ENCODE assay signal across 13 cellular contexts in genomic region chr16:64121473-64121872, GRCh38.
DNase-seq lines count a peak whose midpoint lies in the region; ATAC-seq and TF ChIP-seq lines count a peak whose summit lies in the region.
"Had no signal": no experiment of that assay in that cellular context is flagged by ENCODE, and none has a peak within 500 bp of the region (broad histone marks: within the 10 kb centered on the region; RNA-seq: fewer than 3 reads in every experiment).

No MANE protein-coding gene starts in this region.

- no peaks in the 10 kb centered on the region for H3K4me1 ChIP-seq in IMR-90 (ENCODE audit: control insufficient read depth, insufficient read depth, low read length)
- no peaks in the 10 kb centered on the region for H3K4me1 ChIP-seq in mammary epithelial cell (ENCODE audit: insufficient read depth, low read length)
- H3K4me1 ChIP-seq in vagina, result no peaks in the 10 kb centered on the region

- no peak overlapping the region for H3K56ac ChIP-seq in IMR-90 (ENCODE audit: extremely low read depth, insufficient read depth, low read length)

- H3K4me3 ChIP-seq in IMR-90 (ENCODE audit: insufficient read depth, low read depth, low read length) (no peak overlapping the region), mammary epithelial cell (replicated peaks in 1 of 3; ENCODE audit: insufficient read depth in 1 of 3, low read depth in 2 of 3, low read length in 3 of 3) (no peak overlapping the region), vagina (no peak overlapping the region)

- TF ChIP-seq RAD21 in IMR-90 (IDR thresholded peaks at IDR 0.05; ENCODE audit: low read length), result no peak

- H3K4me2 ChIP-seq in IMR-90 (ENCODE audit: low read depth, low read length), result no peak overlapping the region
- no peak overlapping the region for H3K4me2 ChIP-seq in mammary epithelial cell (ENCODE audit: insufficient read depth, low read depth, low read length)

- no peak overlapping the region for H4K8ac ChIP-seq in IMR-90 (ENCODE audit: low read depth in 2 of 2, low read length in 2 of 2)

- H4K5ac ChIP-seq in IMR-90 (ENCODE audit: low read depth, low read length), result no peak overlapping the region

- dilution Hi-C loops in IMR-90 (cut with HindIII; ENCODE audit: low sequenced_read_pairs, unreplicated experiment) (no loop called here), mammary epithelial cell (cut with HindIII; ENCODE audit: low sequenced_read_pairs) (no loop called here)

- H3K36me3 ChIP-seq in IMR-90 (ENCODE audit: control insufficient read depth, insufficient read depth, low read length), result no peaks in the 10 kb centered on the region
- no peaks in the 10 kb centered on the region for H3K36me3 ChIP-seq in mammary epithelial cell (ENCODE audit: insufficient read depth, low read length)
- no peaks in the 10 kb centered on the region for H3K36me3 ChIP-seq in vagina
- H3K36me3 ChIP-seq: BE2C had no signal

- H3K9me3 ChIP-seq in IMR-90 (ENCODE audit: control insufficient read depth, insufficient read depth, low read length), result no peaks in the 10 kb centered on the region
- no peaks in the 10 kb centered on the region for H3K9me3 ChIP-seq in mammary epithelial cell (replicated peaks; ENCODE audit: insufficient read depth, low read length)
- H3K9me3 ChIP-seq in vagina, result no peaks in the 10 kb centered on the region
- H3K9me3 ChIP-seq: BE2C had no signal

- no peak overlapping the region for H3K27ac ChIP-seq in IMR-90 (ENCODE audit: insufficient read depth, low read length)
- H3K27ac ChIP-seq in mammary epithelial cell (ENCODE audit: insufficient read depth, low read depth, low read length), result no peak overlapping the region
- H3K27ac ChIP-seq in vagina, result no peak overlapping the region

- WGBS in IMR-90 (ENCODE audit: extremely low coverage in 2 of 2, insufficient read length in 1 of 2), 2 experiments, result no CpG with 5 or more reads among the region's 3 CpGs
- WGBS in mammary epithelial cell (ENCODE audit: low coverage, missing lambda C conversion rate), result 68% methylated on average over 3 of the region's 3 CpGs

- H2BK15ac ChIP-seq in IMR-90 (ENCODE audit: low read depth, low read length), result no peak overlapping the region

- ATAC-seq in IMR-90 (ENCODE audit: low read depth), result no peak
- ATAC-seq in GM18858 (IDR thresholded peaks at IDR 0.05; ENCODE audit: unreplicated experiment), result no peak
- ATAC-seq: esophagus mucosa had no signal

- no peak overlapping the region for H2AK5ac ChIP-seq in IMR-90 (ENCODE audit: low read depth, low read length)

- H3K4ac ChIP-seq in IMR-90 (ENCODE audit: low read depth, low read length), result no peak overlapping the region

- H4K91ac ChIP-seq in IMR-90 (ENCODE audit: insufficient read depth, low read depth, low read length), result no peak overlapping the region

- H3K79me1 ChIP-seq in IMR-90 (ENCODE audit: low read depth in 1 of 2, low read length in 2 of 2), result no peaks in the 10 kb centered on the region

- H3K9me1 ChIP-seq in IMR-90 (ENCODE audit: insufficient read depth, low read length), result no peaks in the 10 kb centered on the region

- DNase-seq in AG20443 (ENCODE audit: low spot score) (peak; percentile 16), IMR-90 (peak; percentile 64), mammary epithelial cell (peak; percentile 80), left kidney (ENCODE audit: low read depth, low spot score) (peak; percentile 64), mucosa of gallbladder (ENCODE audit: low spot score) (no peak), vagina (ENCODE audit: extremely low spot score in 2 of 2) (no peak), SKM-1 (lab: John Stamatoyannopoulos, UW; ENCODE audit: unreplicated experiment) (no peak)
- DNase-seq: amygdala, BE2C, cortex of kidney, DMS79 had no signal

- no peak overlapping the region for H3K23ac ChIP-seq in IMR-90 (ENCODE audit: low read depth, low read length)

- H4K20me1 ChIP-seq in IMR-90 (ENCODE audit: insufficient read depth, low read length), result no peaks in the 10 kb centered on the region
- no peaks in the 10 kb centered on the region for H4K20me1 ChIP-seq in mammary epithelial cell (ENCODE audit: insufficient read depth, low read length)

- no peak overlapping the region for H2AK9ac ChIP-seq in IMR-90 (replicated peaks; ENCODE audit: low read depth, low read length, poor library complexity)

- no peak overlapping the region for H2BK120ac ChIP-seq in IMR-90 (ENCODE audit: low read depth, low read length)

- no peaks in the 10 kb centered on the region for H3K27me3 ChIP-seq in IMR-90 (ENCODE audit: control insufficient read depth, insufficient read depth, low read length)
- no peaks in the 10 kb centered on the region for H3K27me3 ChIP-seq in mammary epithelial cell (ENCODE audit: insufficient read depth, low read length)
- H3K27me3 ChIP-seq in vagina, result no peaks in the 10 kb centered on the region
- H3K27me3 ChIP-seq: BE2C had no signal

- no peak overlapping the region for H2BK5ac ChIP-seq in IMR-90 (ENCODE audit: low read depth, low read length, poor library complexity, severe bottlenecking)

- TF ChIP-seq CTCF in IMR-90 (conservative IDR thresholded peaks at IDR 0.05; ENCODE audit: low read depth, low read length) (no peak), mammary epithelial cell (conservative IDR thresholded peaks at IDR 0.05 in 1 of 2, IDR thresholded peaks at IDR 0.05 in 1 of 2; ENCODE audit: extremely low read depth in 1 of 2, insufficient read depth in 1 of 2, low read depth in 1 of 2, low read length in 2 of 2) (no peak), vagina (IDR thresholded peaks at IDR 0.05) (no peak)

- BruUV-seq in IMR-90 (replicated peaks; lab: Mats Ljungman, UMichigan) (no TSS peak), mammary epithelial cell (replicated peaks; lab: Mats Ljungman, UMichigan) (no TSS peak)

- no peak for TF ChIP-seq POLR2A in IMR-90 (IDR thresholded peaks at IDR 0.05; ENCODE audit: low read depth, low read length)
- TF ChIP-seq POLR2A in vagina (IDR thresholded peaks at IDR 0.05), result no peak

- POLR2A ChIA-PET in IMR-90 (lab: Charles Lee; ENCODE audit: unreplicated experiment), result no interaction called here

- no peak overlapping the region for H2BK20ac ChIP-seq in IMR-90 (ENCODE audit: low read depth, low read length)

- H3K79me2 ChIP-seq in mammary epithelial cell (ENCODE audit: insufficient read depth, low read length), result no peaks in the 10 kb centered on the region

- intact Hi-C loops in IMR-90 (cut with micrococcal nuclease) (no loop called here), mammary epithelial cell (cut with micrococcal nuclease) (no loop called here), vagina (cut with DNase I) (no loop called here)

- no peak overlapping the region for H2AFZ ChIP-seq in IMR-90 (replicated peaks; ENCODE audit: low read length, poor library complexity)
- no peak overlapping the region for H2AFZ ChIP-seq in mammary epithelial cell (ENCODE audit: low read depth, low read length)

- in situ Hi-C loops in IMR-90 (cut with MboI; ENCODE audit: low sequenced_read_pairs), result no loop called here
- in situ Hi-C loops in mammary epithelial cell (cut with MboI; ENCODE audit: low sequenced_read_pairs in 2 of 2), result no loop called here

- no peak overlapping the region for H3K18ac ChIP-seq in IMR-90 (ENCODE audit: low read depth, low read length)

- H3K9ac ChIP-seq in IMR-90 (ENCODE audit: low read depth, low read length) (no peak overlapping the region), mammary epithelial cell (ENCODE audit: insufficient read depth, low read length) (no peak overlapping the region)

- H3K14ac ChIP-seq in IMR-90 (replicated peaks; ENCODE audit: low read depth, low read length), result no peak overlapping the region

- CTCF ChIA-PET in IMR-90 (lab: Yijun Ruan, JAX), result interaction anchor here (0.5 to 1.2 kb wide), 3 partner anchors 54 to 1040 kb away, joined by 3 to 10 read pairs (median 5); no protein-coding TSS in a partner anchor
- CTCF ChIA-PET in mammary epithelial cell (lab: Charles Lee; ENCODE audit: low non-redundant PET), result no interaction called here

TF ChIP-seq in IMR-90, 13 proteins besides CTCF, POLR2A, EP300 and RAD21:
- TF ChIP-seq ELK1 (IDR thresholded peaks at IDR 0.05; ENCODE audit: borderline replicate concordance, low read depth, low read length) (no peak), CHD1 (IDR thresholded peaks at IDR 0.05; ENCODE audit: low read depth, low read length) (no peak), CEBPB (IDR thresholded peaks at IDR 0.05; ENCODE audit: low read depth, low read length) (peak; percentile 53)

Comparison
In these comparisons a context has a peak if more than half of its experiments do, and no peak if none do; other contexts are left out.
1. DNase-seq: peak in AG20443 (single experiment), IMR-90 (single experiment), mammary epithelial cell (single experiment) and left kidney (single experiment); none in mucosa of gallbladder (single experiment), vagina (0 of 2) and SKM-1 (single experiment).